Comparison of ENCODE assay signal across 20 cellular contexts in genomic region chr9:107358867-107359440, GRCh38.
DNase-seq lines count a peak whose midpoint lies in the region; ATAC-seq lines count a peak whose summit lies in the region.
"Had no signal": no experiment of that assay in that cellular context is flagged by ENCODE, and none has a peak within 500 bp of the region (broad histone marks: within the 10 kb centered on the region; RNA-seq: fewer than 3 reads in every experiment).

No MANE protein-coding gene starts in this region.

- ATAC-seq in sciatic nerve = peak; percentile 13
- ATAC-seq in HG03378 (IDR thresholded peaks at IDR 0.05; ENCODE audit: unreplicated experiment) = no peak
- ATAC-seq: esophagus mucosa; natural killer cell treated with Interleukin-12 subunit alpha and Interleukin-12 subunit beta and Interleukin-15 and Interleukin-18, amount 100 ng/mL, for 72 hours had no signal

- intact Hi-C loops in sciatic nerve (cut with DNase I) = no loop called here

- DNase-seq in NCI-H345 (lab: John Stamatoyannopoulos, UW) = peak; percentile 39
- no peak for DNase-seq in NCI-H345 treated with DMSO at 0.1 percent for 48 hours (lab: John Stamatoyannopoulos, UW; ENCODE audit: unreplicated experiment)
- DNase-seq in NCI-H146 treated with DMSO at 0.1 percent for 48 hours (lab: John Stamatoyannopoulos, UW; ENCODE audit: unreplicated experiment) = peak; percentile 92
- peak; percentile 87 for DNase-seq in NCI-H774 (lab: John Stamatoyannopoulos, UW)
- DNase-seq in sciatic nerve (ENCODE audit: low spot score) = no peak
- no peak for DNase-seq in foreskin melanocyte
- no peak for DNase-seq in activated gamma-delta T cell (lab: John Stamatoyannopoulos, UW)
- DNase-seq: 8988T; activated CD4-positive, alpha-beta T cell treated with anti-CD3 and anti-CD28 coated beads, Interleukin-2, amount 50 U/mL, for 4 hours; activated naive CD4-positive, alpha-beta T cell treated with anti-CD3 and anti-CD28 coated beads for 36 hours; Calu3; caudate nucleus; GDM1; H9; mesendoderm; SHP77 treated with DMSO at 0.1 percent for 48 hours; stomach had no signal

Comparison
In these comparisons a context has a peak if more than half of its experiments do, and no peak if none do; other contexts are left out.
1. DNase-seq: peak in NCI-H345 (single experiment), NCI-H146 treated with DMSO at 0.1 percent for 48 hours (single experiment) and NCI-H774 (single experiment); none in NCI-H345 treated with DMSO at 0.1 percent for 48 hours (single experiment), sciatic nerve (single experiment), foreskin melanocyte (single experiment) and activated gamma-delta T cell (single experiment).